Comparison of ENCODE assay signal across 10 cellular contexts in the genomic region with DNA sequence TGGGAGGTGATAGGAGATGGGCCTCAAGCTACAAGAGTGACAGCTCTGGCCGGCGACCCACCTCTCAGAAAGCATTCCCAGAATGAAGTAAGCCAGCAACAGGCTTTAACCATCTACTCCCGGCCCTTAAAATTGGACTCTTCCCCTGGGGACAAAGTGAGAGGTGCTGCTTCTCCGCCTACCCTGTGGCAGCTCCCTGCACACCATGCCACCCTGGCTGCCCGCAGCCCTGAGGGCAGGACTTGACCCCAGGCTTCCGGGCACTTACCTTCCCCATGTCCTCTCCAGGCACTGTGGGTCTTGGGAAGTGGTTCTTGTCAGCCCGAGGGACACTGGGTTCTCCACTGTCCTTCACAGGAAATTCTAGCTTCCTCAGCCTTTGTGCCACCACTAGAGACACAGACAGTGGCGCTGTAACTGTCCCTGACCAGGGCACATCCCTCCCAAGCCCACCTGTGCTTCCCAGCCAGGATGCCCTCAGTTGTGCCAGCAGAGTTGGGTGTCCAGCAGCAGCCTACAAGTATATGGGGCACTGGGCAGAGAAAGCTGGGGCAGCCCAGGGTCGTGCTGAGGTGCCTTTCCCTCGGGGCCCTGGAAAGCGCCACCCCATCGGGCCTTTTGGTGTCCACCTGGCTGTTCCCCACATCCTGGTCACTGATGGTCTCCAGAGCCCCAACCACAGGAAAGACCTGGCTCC. TPM values are rescaled to one million over a fixed set of nuclear protein-coding genes. Genes with fewer than 3 reads are reported as not detected.
A peak's percentile ranks its signal among the peaks of the same experiment; 100 is the strongest.
DNase-seq lines count a peak whose midpoint lies in the region; ATAC-seq and TF ChIP-seq lines count a peak whose summit lies in the region.
"Had no signal": no experiment of that assay in that cellular context is flagged by ENCODE, and none has a peak within 500 bp of the region (broad histone marks: within the 10 kb centered on the region; RNA-seq: fewer than 3 reads in every experiment).

No MANE protein-coding gene starts in this region.

- H3K27me3 Mint-ChIP-seq in endodermal cell (ENCODE audit: insufficient read depth) = no peaks in the 10 kb centered on the region
- no peaks in the 10 kb centered on the region for H3K27me3 Mint-ChIP-seq in naive thymus-derived CD4-positive, alpha-beta T cell

- H3K9me3 Mint-ChIP-seq in endodermal cell = no peaks in the 10 kb centered on the region
- no peaks in the 10 kb centered on the region for H3K9me3 Mint-ChIP-seq in naive thymus-derived CD4-positive, alpha-beta T cell
- H3K9me3 Mint-ChIP-seq: activated T-helper 2 cell treated with anti-CD3 and anti-CD28 coated beads, Interferon-gamma antibody, Interleukin-2, Interleukin-4, amounts not matched to agents 10 μg/mL and 5 μg/mL and 100 μg/mL, durations not matched to agents 14 hours and 24 hours and 36 hours had no signal

- TF ChIP-seq CTCF in endodermal cell (conservative IDR thresholded peaks at IDR 0.05) (no peak), MM.1S (IDR thresholded peaks at IDR 0.05; ENCODE audit: low read length) (no peak)

- no peak for ATAC-seq in naive thymus-derived CD4-positive, alpha-beta T cell

- H3K4me1 ChIP-seq in SJSA1 (replicated peaks) = peaks cover 47% of the 10 kb centered on the region
- H3K4me1 ChIP-seq in endodermal cell (ENCODE audit: control insufficient read depth, insufficient read depth, low read length) = peaks cover 14% of the 10 kb centered on the region
- no peaks in the 10 kb centered on the region for H3K4me1 ChIP-seq in naive thymus-derived CD4-positive, alpha-beta T cell (ENCODE audit: control insufficient read depth in 2 of 2, insufficient read depth in 2 of 2, low read length in 2 of 2)
- H3K4me1 ChIP-seq in thymus (ENCODE audit: control insufficient read depth, insufficient read depth, low read length) = no peaks in the 10 kb centered on the region
- no peaks in the 10 kb centered on the region for H3K4me1 ChIP-seq in MM.1S (ENCODE audit: low read length)

- no peak overlapping the region for H3K27ac Mint-ChIP-seq in endodermal cell
- peak overlapping the region in 5 of 9 donors; percentile 23 to 86 (median 49) for H3K27ac Mint-ChIP-seq in naive thymus-derived CD4-positive, alpha-beta T cell
- H3K27ac Mint-ChIP-seq: activated T-helper 2 cell treated with anti-CD3 and anti-CD28 coated beads, Interferon-gamma antibody, Interleukin-2, Interleukin-4, amounts not matched to agents 10 μg/mL and 5 μg/mL and 100 μg/mL, durations not matched to agents 14 hours and 24 hours and 36 hours had no signal

- H2AFZ ChIP-seq in MM.1S (ENCODE audit: low read length) = no peak overlapping the region

- H3K27me3 ChIP-seq in SJSA1 (replicated peaks) (no peaks in the 10 kb centered on the region), endodermal cell (ENCODE audit: control insufficient read depth, insufficient read depth, low read length, poor library complexity, severe bottlenecking) (no peaks in the 10 kb centered on the region), thymus (ENCODE audit: control insufficient read depth, insufficient read depth) (no peaks in the 10 kb centered on the region), MM.1S (replicated peaks; ENCODE audit: insufficient read depth, low read length) (no peaks in the 10 kb centered on the region), H7 (ENCODE audit: control insufficient read depth, insufficient read depth, low read length) (no peaks in the 10 kb centered on the region)
- H3K27me3 ChIP-seq in naive thymus-derived CD4-positive, alpha-beta T cell (ENCODE audit: control insufficient read depth in 2 of 2, insufficient read depth in 2 of 2, low read length in 2 of 2) = no peaks in the 10 kb centered on the region

- POLR2A ChIA-PET in naive thymus-derived CD4-positive, alpha-beta T cell (lab: Charles Lee) = no interaction called here

- H3K9me2 ChIP-seq in MM.1S (replicated peaks; ENCODE audit: insufficient read depth, low read length) = no peaks in the 10 kb centered on the region

- H3K9ac ChIP-seq in endodermal cell (ENCODE audit: extremely low read depth, low read length, poor library complexity, severe bottlenecking) (no peak overlapping the region), MM.1S (ENCODE audit: low read length) (no peak overlapping the region)

- H3K4me3 Mint-ChIP-seq in endodermal cell = no peak overlapping the region
- no peak overlapping the region for H3K4me3 Mint-ChIP-seq in naive thymus-derived CD4-positive, alpha-beta T cell

- CTCF ChIA-PET in naive thymus-derived CD4-positive, alpha-beta T cell (lab: Charles Lee) = interaction anchor here (0.5 kb wide), 1 partner anchor 194 kb away, joined by 3 read pairs; no protein-coding TSS in a partner anchor

- H3K4me3 ChIP-seq in SJSA1 = no peak overlapping the region
- H3K4me3 ChIP-seq in endodermal cell (ENCODE audit: low read length) = no peak overlapping the region
- no peak overlapping the region for H3K4me3 ChIP-seq in naive thymus-derived CD4-positive, alpha-beta T cell (ENCODE audit: low read length)
- H3K4me3 ChIP-seq in thymus (ENCODE audit: low read length) = no peak overlapping the region
- no peak overlapping the region for H3K4me3 ChIP-seq in MM.1S (ENCODE audit: low read length)
- H3K4me3 ChIP-seq in H7 (ENCODE audit: insufficient read depth, low read depth, low read length) = no peak overlapping the region

- H3K36me3 ChIP-seq in SJSA1 = peaks cover 21% of the 10 kb centered on the region
- H3K36me3 ChIP-seq in endodermal cell (ENCODE audit: control insufficient read depth, insufficient read depth, low read length) = peaks cover 56% of the 10 kb centered on the region
- H3K36me3 ChIP-seq in naive thymus-derived CD4-positive, alpha-beta T cell (ENCODE audit: control insufficient read depth in 2 of 3, insufficient read depth in 3 of 3, low read length in 3 of 3) = peaks cover 0 to 28% (median 0%) of the 10 kb centered on the region in 3 experiments
- H3K36me3 ChIP-seq in thymus (ENCODE audit: control insufficient read depth, insufficient read depth) = peaks cover 31% of the 10 kb centered on the region
- no peaks in the 10 kb centered on the region; the same call in 1 of the 2 replicates for H3K36me3 ChIP-seq in MM.1S (replicated peaks; ENCODE audit: insufficient read depth, low read length)
- H3K36me3 ChIP-seq in H7 (replicated peaks; ENCODE audit: control insufficient read depth, insufficient read depth, low read length) = peaks cover 5% of the 10 kb centered on the region

- H3F3A ChIP-seq in MM.1S (ENCODE audit: insufficient read depth, low read length) = no peaks in the 10 kb centered on the region

- intact Hi-C loops in naive thymus-derived CD4-positive, alpha-beta T cell (cut with micrococcal nuclease) = no loop called here

- peaks cover 31% of the 10 kb centered on the region for H3K4me1 Mint-ChIP-seq in endodermal cell
- H3K4me1 Mint-ChIP-seq in naive thymus-derived CD4-positive, alpha-beta T cell = peaks cover 4 to 22% (median 19%) of the 10 kb centered on the region in 7 donors

- 90 to 91% methylated on average over 9 to 12 of the region's 12 CpGs for WGBS in endodermal cell (ENCODE audit: insufficient coverage in 1 of 2, insufficient read length in 1 of 2), 2 experiments
- 94% methylated on average over 12 of the region's 12 CpGs for WGBS in thymus

- H3K4me2 ChIP-seq in MM.1S (ENCODE audit: low read depth, low read length) = no peak overlapping the region

- no peaks in the 10 kb centered on the region for H4K20me1 ChIP-seq in MM.1S (ENCODE audit: insufficient read depth, low read length)

- peaks cover 25% of the 10 kb centered on the region for H3K36me3 Mint-ChIP-seq in endodermal cell (ENCODE audit: low read depth)
- H3K36me3 Mint-ChIP-seq in naive thymus-derived CD4-positive, alpha-beta T cell = peaks cover 8 to 23% (median 13%) of the 10 kb centered on the region in 5 donors

- DNase-seq in SJSA1 (ENCODE audit: low read depth in 1 of 2, low spot score in 2 of 2) = no peak
- peak; percentile 28 for DNase-seq in endodermal cell
- DNase-seq in naive thymus-derived CD4-positive, alpha-beta T cell = no peak
- DNase-seq in MM.1S = no peak
- no peak for DNase-seq in HK-2 (ENCODE audit: unreplicated experiment)
- DNase-seq in H7 = no peak
- no peak for DNase-seq in NCI-H748 (lab: John Stamatoyannopoulos, UW; ENCODE audit: unreplicated experiment)
- DNase-seq: NCI-H1694 treated with DMSO at 0.1 percent for 48 hours had no signal

- H3K9me3 ChIP-seq in SJSA1 (replicated peaks) (no peaks in the 10 kb centered on the region), endodermal cell (ENCODE audit: control insufficient read depth, low read length) (no peaks in the 10 kb centered on the region), thymus (ENCODE audit: control insufficient read depth) (no peaks in the 10 kb centered on the region), MM.1S (replicated peaks; ENCODE audit: insufficient read depth, low read length) (no peaks in the 10 kb centered on the region)
- no peaks in the 10 kb centered on the region for H3K9me3 ChIP-seq in naive thymus-derived CD4-positive, alpha-beta T cell (ENCODE audit: control insufficient read depth in 2 of 3, low read length in 3 of 3)

- H3K27ac ChIP-seq in SJSA1 = peak overlapping the region; percentile 95; the same call in 1 of the 2 replicates
- H3K27ac ChIP-seq in endodermal cell (ENCODE audit: low read depth, low read length) = no peak overlapping the region
- no peak overlapping the region for H3K27ac ChIP-seq in naive thymus-derived CD4-positive, alpha-beta T cell (ENCODE audit: low read depth, low read length)
- H3K27ac ChIP-seq in thymus (ENCODE audit: low read depth) = peak overlapping the region; percentile 11
- no peak overlapping the region for H3K27ac ChIP-seq in MM.1S (ENCODE audit: low read length)

- no peaks in the 10 kb centered on the region for H3K79me2 ChIP-seq in MM.1S (ENCODE audit: low read length)

RNA-seq across cellular contexts. Expression of a gene that starts 28.9 kb away (rescaled TPM):
- 29.7 and 40.8 TPM in 2 replicates for total RNA-seq in SJSA1 (2014; rRNA removed; shearing (Covaris generic))
- 10 to 100 TPM; 70.0 to 89.7 TPM for total RNA-seq in endodermal cell
- polyA plus RNA-seq in endodermal cell (2013, experiment 1 of 2) = 36.8 TPM
- polyA plus RNA-seq in endodermal cell (2013, experiment 2 of 2) = 37.3 TPM
- 10 to 100 TPM; 25.8 to 49.2 (median 34.0) TPM for total RNA-seq in naive thymus-derived CD4-positive, alpha-beta T cell
- 10 to 100 TPM; 15.1 to 17.3 TPM for polyA plus RNA-seq in naive thymus-derived CD4-positive, alpha-beta T cell
- polyA plus RNA-seq in thymus = 10.5 TPM
- 58.9 and 59.6 TPM in 2 replicates for total RNA-seq in H7 (2014; rRNA removed; shearing (Covaris generic))

Comparison
In these comparisons a context has a peak if more than half of its experiments do, and no peak if none do; other contexts are left out.
1. H3K27ac ChIP-seq: peak in SJSA1 (single experiment) and thymus (single experiment); none in endodermal cell (single experiment), naive thymus-derived CD4-positive, alpha-beta T cell (single experiment) and MM.1S (single experiment).